Comparison of ENCODE assay signal across 1 cellular context in genomic region chr17:4324463-4324862, GRCh38.
TF ChIP-seq lines count a peak whose summit lies in the region.

No MANE protein-coding gene starts in this region.

TF ChIP-seq in HepG2, 621 proteins besides CTCF, POLR2A, EP300 and RAD21:
- TF ChIP-seq ZBTB37 (CRISPR knock-in tag; IDR thresholded peaks at IDR 0.05) (no peak), PLRG1 (conservative IDR thresholded peaks at IDR 0.05) (no peak), NFATC3 (CRISPR knock-in tag; IDR thresholded peaks at IDR 0.05) (no peak), ZNF605 (CRISPR knock-in tag; IDR thresholded peaks at IDR 0.05) (no peak), ZNF121 (CRISPR knock-in tag; IDR thresholded peaks at IDR 0.05) (peak; percentile 54; the same call in 1 of the 2 replicates), ZSCAN25 (CRISPR knock-in tag; IDR thresholded peaks at IDR 0.05) (no peak)
